8 cellular contexts compared by ENCODE assay signal in genomic region chr4:12534684-12535083, GRCh38.
"Had no signal": no experiment of that assay in that cellular context is flagged by ENCODE, and none has a peak within 500 bp of the region (broad histone marks: within the 10 kb centered on the region; RNA-seq: fewer than 3 reads in every experiment).

No MANE protein-coding gene starts in this region.

- H3K4me3 Mint-ChIP-seq: GM23338, H9, IgD-negative memory B cell had no signal

- H3K4me3 ChIP-seq: GM23338 had no signal

- H3K36me3 Mint-ChIP-seq: IgD-negative memory B cell had no signal

- FAIRE-seq: H1, H54 had no signal

- H3K27me3 Mint-ChIP-seq: IgD-negative memory B cell had no signal

- DNase-seq: H9, HCEC 1CT, KG1 had no signal

- H3K9me3 Mint-ChIP-seq: GM23338, H9 had no signal

- H3K4me2 ChIP-seq: GM23338 had no signal

- ATAC-seq: GM23338 had no signal

- H3K4me1 Mint-ChIP-seq: GM23338, H9, IgD-negative memory B cell had no signal

- H2AFZ ChIP-seq: GM23338 had no signal

- H3K27ac Mint-ChIP-seq: GM23338, H9, IgD-negative memory B cell had no signal

- H3K27ac ChIP-seq: HL-60 had no signal
